22 cellular contexts compared by ENCODE assay signal in genomic region chr11:95477981-95478380, GRCh38.
A peak's percentile ranks its signal among the peaks of the same experiment; 100 is the strongest.
DNase-seq lines count a peak whose midpoint lies in the region; ATAC-seq, FAIRE-seq and TF ChIP-seq lines count a peak whose summit lies in the region.
"Had no signal": no experiment of that assay in that cellular context is flagged by ENCODE, and none has a peak within 500 bp of the region (broad histone marks: within the 10 kb centered on the region; RNA-seq: fewer than 3 reads in every experiment).

No MANE protein-coding gene starts in this region.

- no peaks in the 10 kb centered on the region for H3K36me3 ChIP-seq in HepG2 (replicated peaks in 1 of 2; ENCODE audit: control insufficient read depth in 1 of 2, insufficient read depth in 2 of 2, low read length in 2 of 2)
- no peaks in the 10 kb centered on the region for H3K36me3 ChIP-seq in right lobe of liver
- H3K36me3 ChIP-seq: BLaER1 treated with 17β-estradiol and CSF1 and Interleukin-3, amounts not matched to agents 10 nM and 100 nM had no signal

- H3K79me2 ChIP-seq in HepG2 (ENCODE audit: insufficient read depth, low read length), result no peaks in the 10 kb centered on the region

- POLR2A ChIA-PET in HepG2 (lab: Yijun Ruan, JAX), result no interaction called here

- ATAC-seq in HepG2 (no peak), right lobe of liver (no peak), Right ventricle myocardium superior (ENCODE audit: poor library complexity) (no peak)
- ATAC-seq: A549; CD8-positive, alpha-beta T cell had no signal

- BruUV-seq in HepG2 (replicated peaks; lab: Mats Ljungman, UMichigan), result no TSS peak

- H3K9me3 ChIP-seq in HepG2 (ENCODE audit: low read length) (no peaks in the 10 kb centered on the region), right lobe of liver (no peaks in the 10 kb centered on the region)
- H3K9me3 ChIP-seq: A549, Caco-2 had no signal

- no peak overlapping the region for H3K4me2 ChIP-seq in HepG2 (ENCODE audit: low read depth, low read length)
- H3K4me2 ChIP-seq: A549; BLaER1 treated with 17β-estradiol and CSF1 and Interleukin-3, amounts not matched to agents 10 nM and 100 nM had no signal

- no peak for DNase-seq in HepG2 (ENCODE audit: low spot score)
- no peak for DNase-seq in right lobe of liver
- DNase-seq in epithelial cell of esophagus (ENCODE audit: low read depth), result peak; percentile 58
- DNase-seq in HuH-7 (ENCODE audit: low spot score), result no peak
- DNase-seq in Right ventricle myocardium superior, result no peak
- DNase-seq: AML-193; Caco-2; Calu3; CD4-positive, alpha-beta T cell; CD8-positive, alpha-beta T cell; DMS79 treated with DMSO at 0.1 percent for 48 hours; GF-D8 had no signal

- H3K9me3 Mint-ChIP-seq in nephron, result peaks cover 4% of the 10 kb centered on the region
- H3K9me3 Mint-ChIP-seq: CD4-positive, alpha-beta T cell; CD8-positive, alpha-beta T cell had no signal

- H3K4me1 ChIP-seq in HepG2 (ENCODE audit: insufficient read depth, low read length) (no peaks in the 10 kb centered on the region), right lobe of liver (no peaks in the 10 kb centered on the region)
- H3K4me1 ChIP-seq: A549; BLaER1 treated with 17β-estradiol and CSF1 and Interleukin-3, amounts not matched to agents 10 nM and 100 nM; Caco-2 had no signal

- no peak overlapping the region for H2AFZ ChIP-seq in HepG2 (ENCODE audit: low read length)

- TF ChIP-seq RAD21 in HepG2 (CRISPR knock-in tag; IDR thresholded peaks at IDR 0.05), result no peak

- TF ChIP-seq CTCF in HepG2 (CRISPR knock-in tag; IDR thresholded peaks at IDR 0.05) (no peak), right lobe of liver (IDR thresholded peaks at IDR 0.05) (no peak), epithelial cell of esophagus (IDR thresholded peaks at IDR 0.05; ENCODE audit: insufficient read depth, low read depth, low read length, missing control alignments) (no peak), nephron (IDR thresholded peaks at IDR 0.05; ENCODE audit: unreplicated experiment in 3 of 3) (no peak)

- H3K27me3 Mint-ChIP-seq in nephron (ENCODE audit: low read depth), result no peaks in the 10 kb centered on the region
- H3K27me3 Mint-ChIP-seq: B cell; CD4-positive, alpha-beta T cell had no signal

- in situ Hi-C loops in HepG2 (cut with HindIII; ENCODE audit: extremely low pct_ligation_motif_present, low pct_unique_long_range_greater_than_20kb), result no loop called here

- peak overlapping the region in 2 of 3 experiments; percentile 11 to 46 for H3K27ac Mint-ChIP-seq in nephron
- H3K27ac Mint-ChIP-seq: B cell; CD4-positive, alpha-beta T cell; CD8-positive, alpha-beta T cell had no signal

- peaks cover 20% of the 10 kb centered on the region for H3K4me1 Mint-ChIP-seq in nephron
- H3K4me1 Mint-ChIP-seq: B cell had no signal

- TF ChIP-seq EP300 in HepG2 (IDR thresholded peaks at IDR 0.05; ENCODE audit: low read depth in 2 of 2, low read length in 2 of 2) (no peak), HepG2 (CRISPR knock-in tag; IDR thresholded peaks at IDR 0.05; ENCODE audit: borderline replicate concordance) (no peak)

- H4K20me1 ChIP-seq in HepG2 (ENCODE audit: insufficient read depth, low read length), result no peaks in the 10 kb centered on the region
- H4K20me1 ChIP-seq: BLaER1 treated with 17β-estradiol and CSF1 and Interleukin-3, amounts not matched to agents 10 nM and 100 nM had no signal

- H3K27me3 ChIP-seq in HepG2 (ENCODE audit: control insufficient read depth in 1 of 2, insufficient read depth in 2 of 2, low read length in 2 of 2), result no peaks in the 10 kb centered on the region; a peak in 1 of 5 replicates
- no peaks in the 10 kb centered on the region for H3K27me3 ChIP-seq in right lobe of liver
- H3K27me3 ChIP-seq: BLaER1 treated with 17β-estradiol and CSF1 and Interleukin-3, amounts not matched to agents 10 nM and 100 nM had no signal

- H3K4me3 ChIP-seq in HepG2 (replicated peaks in 1 of 3; ENCODE audit: insufficient read depth in 1 of 3, low read depth in 2 of 3, low read length in 3 of 3) (no peak overlapping the region), right lobe of liver (no peak overlapping the region), epithelial cell of esophagus (ENCODE audit: low read length) (no peak overlapping the region)
- H3K4me3 ChIP-seq: A549; BLaER1 treated with 17β-estradiol and CSF1 and Interleukin-3, amounts not matched to agents 10 nM and 100 nM had no signal

- H3K27ac ChIP-seq in HepG2 (ENCODE audit: extremely low read length, insufficient read depth, low read length), result no peak overlapping the region
- no peak overlapping the region for H3K27ac ChIP-seq in right lobe of liver
- H3K27ac ChIP-seq: 22Rv1; A549; BLaER1 treated with 17β-estradiol and CSF1 and Interleukin-3, amounts not matched to agents 10 nM and 100 nM; C4-2B had no signal

- TF ChIP-seq POLR2A in HepG2 (IDR thresholded peaks at IDR 0.05; ENCODE audit: insufficient read depth in 1 of 2, low read depth in 2 of 2, low read length in 2 of 2) (no peak), right lobe of liver (IDR thresholded peaks at IDR 0.05) (no peak)

- no peak for FAIRE-seq in HepG2 (lab: Jason Lieb, UNC)
- FAIRE-seq: A549, D721Med, G401.6, GM12891, GM18507 had no signal

- no peaks in the 10 kb centered on the region for H3K36me3 Mint-ChIP-seq in nephron (ENCODE audit: low read depth)
- H3K36me3 Mint-ChIP-seq: CD8-positive, alpha-beta T cell had no signal

- intact Hi-C loops in HepG2 (cut with micrococcal nuclease; ENCODE audit: unreplicated experiment) (loop anchor here (10.0 kb wide), 1 partner anchor 97 kb away; no protein-coding TSS in a partner anchor), right lobe of liver (cut with DNase I) (no loop called here), Right ventricle myocardium superior (cut with DNase I) (no loop called here)

- H3K4me3 Mint-ChIP-seq in nephron, result no peak overlapping the region
- H3K4me3 Mint-ChIP-seq: B cell; CD4-positive, alpha-beta T cell; CD8-positive, alpha-beta T cell had no signal

- CTCF ChIA-PET in HepG2 (lab: Yijun Ruan, JAX; ENCODE audit: low intra/inter-chr PET ratio, low total read pairs), result no interaction called here

- H3K9ac ChIP-seq in HepG2 (ENCODE audit: insufficient read depth, low read depth, low read length), result no peak overlapping the region
- H3K9ac ChIP-seq: BLaER1 treated with 17β-estradiol and CSF1 and Interleukin-3, amounts not matched to agents 10 nM and 100 nM had no signal

TF ChIP-seq in HepG2, 621 proteins besides CTCF, POLR2A, EP300 and RAD21:
- TF ChIP-seq ATF7 (IDR thresholded peaks at IDR 0.05) (peak; percentile 21; the same call in 1 of the 2 replicates), ATF7 (CRISPR knock-in tag; IDR thresholded peaks at IDR 0.05) (no peak), ZFP91 (CRISPR knock-in tag; IDR thresholded peaks at IDR 0.05; ENCODE audit: borderline replicate concordance) (no peak), SYNCRIP (IDR thresholded peaks at IDR 0.05; ENCODE audit: insufficient read depth, low read depth, low read length) (no peak), ISL2 (CRISPR knock-in tag; IDR thresholded peaks at IDR 0.05) (no peak)
TF ChIP-seq in HepG2: peak in this region for 1.
